Comparison of ENCODE assay signal across 1 cellular context in genomic region chr19:37691881-37692504, GRCh38.
TF ChIP-seq lines count a peak whose summit lies in the region.

No MANE protein-coding gene starts in this region.

TF ChIP-seq in HepG2, 621 proteins besides CTCF, POLR2A, EP300 and RAD21 (continued from another document and continues in another):
- TF ChIP-seq KDM5A (IDR thresholded peaks at IDR 0.05; ENCODE audit: borderline replicate concordance, low read length), result no peak
- TF ChIP-seq SETDB1 (CRISPR knock-in tag; IDR thresholded peaks at IDR 0.05; ENCODE audit: borderline replicate concordance), result no peak
- TF ChIP-seq NKX3-1 (CRISPR knock-in tag; IDR thresholded peaks at IDR 0.05), result 0 out of 2 replicates have a peak, but pooled peaks have one; percentile 51
- 0 out of 2 replicates have a peak, but pooled peaks have one; percentile 14 for TF ChIP-seq ELF3 (CRISPR knock-in tag; IDR thresholded peaks at IDR 0.05)
- TF ChIP-seq ZNF558 (CRISPR knock-in tag; IDR thresholded peaks at IDR 0.05; ENCODE audit: borderline replicate concordance), result peak; percentile 81; the same call in 1 of the 2 replicates
- TF ChIP-seq AKAP8 (CRISPR knock-in tag; IDR thresholded peaks at IDR 0.05), result no peak
- no peak for TF ChIP-seq PAX8 (CRISPR knock-in tag; IDR thresholded peaks at IDR 0.05; ENCODE audit: borderline replicate concordance)
- no peak for TF ChIP-seq AGO1 (IDR thresholded peaks at IDR 0.05; ENCODE audit: low read depth, low read length, poor library complexity, severe bottlenecking)
- peak; percentile 91 for TF ChIP-seq SALL1 (CRISPR knock-in tag; IDR thresholded peaks at IDR 0.05)
- TF ChIP-seq CHD2 (IDR thresholded peaks at IDR 0.05; ENCODE audit: low read depth, low read length), result no peak
- peak; percentile 56; the same call in 1 of the 2 replicates for TF ChIP-seq FLYWCH1 (CRISPR knock-in tag; IDR thresholded peaks at IDR 0.05)
- TF ChIP-seq ZNF44 (CRISPR knock-in tag; IDR thresholded peaks at IDR 0.05), result no peak
- TF ChIP-seq ZNF512B (CRISPR knock-in tag; IDR thresholded peaks at IDR 0.05; ENCODE audit: borderline replicate concordance), result no peak
- no peak for TF ChIP-seq ZNF432 (CRISPR knock-in tag; IDR thresholded peaks at IDR 0.05; ENCODE audit: borderline replicate concordance)
- TF ChIP-seq GPN1 (CRISPR knock-in tag; IDR thresholded peaks at IDR 0.05; ENCODE audit: borderline replicate concordance), result no peak
- 0 out of 2 replicates have a peak, but pooled peaks have one; percentile 54 for TF ChIP-seq SNAPC5 (CRISPR knock-in tag; IDR thresholded peaks at IDR 0.05; ENCODE audit: borderline replicate concordance)
- no peak for TF ChIP-seq CBX2 (IDR thresholded peaks at IDR 0.05; ENCODE audit: low read depth, low read length)
- no peak for TF ChIP-seq CBX2 (CRISPR knock-in tag; IDR thresholded peaks at IDR 0.05; ENCODE audit: low read depth)
- no peak for TF ChIP-seq SYNCRIP (IDR thresholded peaks at IDR 0.05; ENCODE audit: insufficient read depth, low read depth, low read length)
- TF ChIP-seq SOX5 (CRISPR knock-in tag; IDR thresholded peaks at IDR 0.05; ENCODE audit: borderline replicate concordance), result peak; percentile 27; the same call in 1 of the 2 replicates
- TF ChIP-seq ZNF235 (CRISPR knock-in tag; IDR thresholded peaks at IDR 0.05; ENCODE audit: borderline replicate concordance), result no peak
- peak; percentile 58; the same call in 1 of the 2 replicates for TF ChIP-seq NRL (CRISPR knock-in tag; IDR thresholded peaks at IDR 0.05; ENCODE audit: borderline replicate concordance)
- no peak for TF ChIP-seq ZEB1 (IDR thresholded peaks at IDR 0.05; ENCODE audit: insufficient replicate concordance, low read depth)
- no peak for TF ChIP-seq ZNF816 (CRISPR knock-in tag; IDR thresholded peaks at IDR 0.05; ENCODE audit: borderline replicate concordance)
- no peak for TF ChIP-seq ATRX (CRISPR knock-in tag; IDR thresholded peaks at IDR 0.05; ENCODE audit: borderline replicate concordance)
- TF ChIP-seq KAT2B (IDR thresholded peaks at IDR 0.05; ENCODE audit: borderline replicate concordance, low read depth, low read length), result no peak
- no peak for TF ChIP-seq PRMT3 (CRISPR knock-in tag; IDR thresholded peaks at IDR 0.05; ENCODE audit: borderline replicate concordance, low read depth)
- TF ChIP-seq ZNF276 (CRISPR knock-in tag; IDR thresholded peaks at IDR 0.05; ENCODE audit: low read depth), result no peak
- TF ChIP-seq JUNB (CRISPR knock-in tag; IDR thresholded peaks at IDR 0.05; ENCODE audit: borderline replicate concordance), result no peak
- peak; percentile 37 for TF ChIP-seq JARID2 (CRISPR knock-in tag; IDR thresholded peaks at IDR 0.05; ENCODE audit: insufficient replicate concordance)
- TF ChIP-seq ZNF678 (CRISPR knock-in tag; IDR thresholded peaks at IDR 0.05), result no peak
- TF ChIP-seq ZNF318 (CRISPR knock-in tag; IDR thresholded peaks at IDR 0.05), result no peak
- TF ChIP-seq SKIL (CRISPR knock-in tag; IDR thresholded peaks at IDR 0.05; ENCODE audit: borderline replicate concordance), result no peak
- TF ChIP-seq RXRB (CRISPR knock-in tag; IDR thresholded peaks at IDR 0.05; ENCODE audit: borderline replicate concordance), result peak; percentile 92
- TF ChIP-seq ZNF230 (CRISPR knock-in tag; IDR thresholded peaks at IDR 0.05), result no peak
- TF ChIP-seq MTF1 (CRISPR knock-in tag; IDR thresholded peaks at IDR 0.05), result no peak
- TF ChIP-seq ZNF790 (CRISPR knock-in tag; IDR thresholded peaks at IDR 0.05; ENCODE audit: borderline replicate concordance), result no peak
- TF ChIP-seq ZNF674 (CRISPR knock-in tag; IDR thresholded peaks at IDR 0.05; ENCODE audit: low read depth), result no peak
- no peak for TF ChIP-seq ZNF883 (CRISPR knock-in tag; IDR thresholded peaks at IDR 0.05; ENCODE audit: not compliant biosample characterization)
- TF ChIP-seq ISX (CRISPR knock-in tag; conservative IDR thresholded peaks at IDR 0.05), result no peak
- TF ChIP-seq FOXM1 (CRISPR knock-in tag; IDR thresholded peaks at IDR 0.05), result no peak
- no peak for TF ChIP-seq ATF3 (CRISPR knock-in tag; IDR thresholded peaks at IDR 0.05)
- peak; percentile 60 for TF ChIP-seq NFYB (CRISPR knock-in tag; IDR thresholded peaks at IDR 0.05)
- TF ChIP-seq ZFP37 (CRISPR knock-in tag; IDR thresholded peaks at IDR 0.05; ENCODE audit: borderline replicate concordance), result no peak
- TF ChIP-seq PRDM15 (CRISPR knock-in tag; IDR thresholded peaks at IDR 0.05), result no peak
